29 cellular contexts compared by ENCODE assay signal in the genomic region with DNA sequence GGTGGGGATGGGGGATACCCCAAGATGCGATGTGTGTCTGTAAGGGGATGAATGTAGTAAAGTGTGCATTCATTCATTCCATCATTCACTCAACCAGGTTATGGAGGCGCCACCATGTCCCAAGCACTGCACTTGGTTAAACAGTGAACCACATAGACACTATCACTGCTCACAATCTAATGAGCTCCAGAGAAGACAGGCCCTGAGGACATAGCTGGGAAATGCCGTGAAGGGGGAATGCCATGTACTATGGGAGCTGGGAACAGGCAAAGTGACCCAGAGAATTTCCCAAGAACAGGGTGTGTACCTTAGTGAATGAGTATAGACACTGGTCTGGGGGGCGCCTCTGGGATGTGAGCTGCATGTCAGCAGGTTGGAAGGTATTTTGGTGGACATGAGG. TPM values are rescaled to one million over a fixed set of nuclear protein-coding genes. Genes with fewer than 3 reads are reported as not detected.
"Had no signal": no experiment of that assay in that cellular context is flagged by ENCODE, and none has a peak within 500 bp of the region (broad histone marks: within the 10 kb centered on the region; RNA-seq: fewer than 3 reads in every experiment).

No MANE protein-coding gene starts in this region.

- H3K36me3 ChIP-seq: ascending aorta, esophagus muscularis mucosa, gastrocnemius medialis had no signal

- H3K9me3 ChIP-seq: ascending aorta, esophagus muscularis mucosa, gastrocnemius medialis had no signal

- ATAC-seq: activated CD4-positive, alpha-beta T cell treated with anti-CD3 and anti-CD28 coated beads for 36 hours; activated CD8-positive, alpha-beta memory T cell treated with anti-CD3 and anti-CD28 coated beads, Interleukin-2, amount 10 ng/mL, durations not matched to agents 7 days and 5 days; activated CD8-positive, alpha-beta T cell treated with anti-CD3 and anti-CD28 coated beads, Interleukin-2, amount 10 ng/mL, durations not matched to agents 7 days and 5 days; activated naive CD4-positive, alpha-beta T cell treated with anti-CD3 and anti-CD28 coated beads, Interleukin-2, amount 50 U/mL, for 72 hours; effector memory CD8-positive, alpha-beta T cell; gastrocnemius medialis had no signal

- H3K4me1 ChIP-seq: ascending aorta, esophagus muscularis mucosa, foreskin keratinocyte, gastrocnemius medialis had no signal

- DNase-seq: activated CD4-positive, alpha-beta memory T cell treated with anti-CD3 and anti-CD28 coated beads for 36 hours; activated CD4-positive, alpha-beta T cell treated with anti-CD3 and anti-CD28 coated beads for 36 hours; activated CD4-positive, alpha-beta T cell treated with anti-CD3 and anti-CD28 coated beads, Interleukin-2, amount 10 ng/mL, durations not matched to agents 24 days and 14 days; activated CD4-positive, CD25-positive, alpha-beta regulatory T cell; activated CD4-positive, CD25-positive, alpha-beta regulatory T cell treated with anti-CD3 and anti-CD28 coated beads, Interleukin-2, amount 50 U/mL, for 72 hours; activated CD8-positive, alpha-beta memory T cell treated with anti-CD3 and anti-CD28 coated beads, Interleukin-2, amount 10 ng/mL, durations not matched to agents 7 days and 5 days; activated CD8-positive, alpha-beta memory T cell treated with anti-CD3 and anti-CD28 coated beads, Interleukin-2, amount 50 U/mL, for 4 hours; activated CD8-positive, alpha-beta T cell treated with anti-CD3 and anti-CD28 coated beads, Interleukin-2, amount 10 ng/mL, durations not matched to agents 7 days and 5 days; activated effector memory CD4-positive, alpha-beta T cell treated with anti-CD3 and anti-CD28 coated beads, Interleukin-2, amount 50 U/mL, for 16 hours; activated naive CD4-positive, alpha-beta T cell treated with anti-CD3 and anti-CD28 coated beads, Interleukin-2, amount 10 ng/mL, durations not matched to agents 7 days and 5 days; activated naive CD8-positive, alpha-beta T cell treated with anti-CD3 and anti-CD28 coated beads, Interleukin-2, amount 10 ng/mL, durations not matched to agents 7 days and 5 days; activated T-cell treated with anti-CD3 and anti-CD28 coated beads, Interleukin-2, amount 50 U/mL, for 1 hour; activated T-cell treated with anti-CD3 and anti-CD28 coated beads, Interleukin-2, amount 50 U/mL, for 48 hours; dorsolateral prefrontal cortex; effector memory CD8-positive, alpha-beta T cell; erythroblast; gastrocnemius medialis; T-helper 2 cell had no signal

- H3K27ac ChIP-seq: ascending aorta, coronary artery, dorsolateral prefrontal cortex, esophagus muscularis mucosa, foreskin keratinocyte, gastrocnemius medialis had no signal

- H3K27me3 ChIP-seq: ascending aorta, gastrocnemius medialis had no signal

- H3K4me3 ChIP-seq: ascending aorta, coronary artery, dorsolateral prefrontal cortex, esophagus muscularis mucosa, gastrocnemius medialis had no signal

RNA-seq across cellular contexts. Expression of gene LBX1, which starts 44.5 kb away (rescaled TPM):
- total RNA-seq: activated CD4-positive, alpha-beta memory T cell treated with anti-CD3 and anti-CD28 coated beads for 36 hours; activated CD4-positive, alpha-beta T cell treated with anti-CD3 and anti-CD28 coated beads for 36 hours; activated CD4-positive, alpha-beta T cell treated with anti-CD3 and anti-CD28 coated beads, Interleukin-2, amount 10 ng/mL, durations not matched to agents 24 days and 14 days; activated CD8-positive, alpha-beta memory T cell treated with anti-CD3 and anti-CD28 coated beads for 36 hours; activated CD8-positive, alpha-beta memory T cell treated with anti-CD3 and anti-CD28 coated beads, Interleukin-2, amount 10 ng/mL, durations not matched to agents 7 days and 5 days; activated CD8-positive, alpha-beta T cell treated with anti-CD3 and anti-CD28 coated beads, Interleukin-2, amount 10 ng/mL, durations not matched to agents 7 days and 5 days; activated naive CD4-positive, alpha-beta T cell treated with anti-CD3 and anti-CD28 coated beads, Interleukin-2, amount 50 U/mL, for 72 hours; activated naive CD8-positive, alpha-beta T cell treated with anti-CD3 and anti-CD28 coated beads, Interleukin-2, amount 10 ng/mL, durations not matched to agents 7 days and 5 days; activated T-helper 1 cell treated with anti-CD3 and anti-CD28 coated beads, Interleukin-12 subunit alpha, Interleukin-12 subunit beta, Interleukin-2, Interleukin-4 antibody, amounts not matched to agents 30 ng/mL and 10 ng/mL and 1 ng/mL, durations not matched to agents 14 hours and 24 hours and 36 hours; activated T-helper 2 cell treated with anti-CD3 and anti-CD28 coated beads, Interferon-gamma antibody, Interleukin-2, Interleukin-4, amounts not matched to agents 10 μg/mL and 5 μg/mL and 100 μg/mL, durations not matched to agents 14 hours and 24 hours and 36 hours; ascending aorta; bronchial epithelial cell; esophagus muscularis mucosa; foreskin keratinocyte; glomerular endothelial cell; T-helper 1 cell treated with Interleukin-12 subunit alpha and Interleukin-12 subunit beta and Interleukin-4 antibody, amounts not matched to agents 30 ng/mL and 1 ng/mL, for 36 hours had no signal
- polyA plus RNA-seq: foreskin keratinocyte had no signal
